In the genomic region with DNA sequence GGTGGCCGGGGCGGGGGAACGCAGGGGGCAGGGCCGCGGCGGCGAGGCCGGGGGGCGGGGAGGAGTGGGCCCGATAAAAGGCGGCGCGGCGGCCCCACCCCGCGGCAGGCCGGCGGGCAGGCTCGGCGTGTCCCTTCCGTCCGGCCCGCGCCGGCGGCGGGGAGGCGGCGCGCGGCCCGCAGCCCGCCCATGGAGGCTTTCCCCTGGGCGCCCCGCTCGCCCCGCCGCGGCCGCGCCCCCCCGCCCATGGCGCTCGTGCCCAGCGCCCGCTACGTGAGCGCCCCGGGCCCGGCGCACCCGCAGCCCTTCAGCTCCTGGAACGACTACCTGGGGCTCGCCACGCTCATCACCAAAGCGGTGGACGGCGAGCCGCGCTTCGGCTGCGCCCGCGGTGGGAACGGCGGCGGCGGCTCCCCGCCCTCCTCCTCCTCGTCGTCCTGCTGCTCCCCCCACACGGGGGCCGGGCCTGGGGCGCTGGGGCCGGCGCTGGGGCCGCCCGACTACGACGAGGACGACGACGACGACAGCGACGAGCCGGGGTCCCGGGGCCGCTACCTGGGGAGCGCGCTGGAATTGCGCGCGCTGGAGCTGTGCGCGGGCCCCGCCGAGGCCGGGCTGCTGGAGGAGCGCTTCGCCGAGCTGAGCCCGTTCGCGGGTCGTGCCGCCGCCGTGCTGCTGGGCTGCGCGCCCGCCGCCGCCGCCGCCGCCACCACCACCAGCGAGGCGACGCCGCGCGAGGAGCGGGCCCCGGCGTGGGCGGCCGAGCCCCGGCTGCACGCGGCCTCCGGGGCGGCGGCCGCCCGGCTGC, we compare ENCODE assay signal across 8 cellular contexts. TPM values are rescaled to one million over a fixed set of nuclear protein-coding genes. Genes with fewer than 3 reads are reported as not detected.
DNase-seq lines count a peak whose midpoint lies in the region; ATAC-seq and TF ChIP-seq lines count a peak whose summit lies in the region.

A gene with protein sequence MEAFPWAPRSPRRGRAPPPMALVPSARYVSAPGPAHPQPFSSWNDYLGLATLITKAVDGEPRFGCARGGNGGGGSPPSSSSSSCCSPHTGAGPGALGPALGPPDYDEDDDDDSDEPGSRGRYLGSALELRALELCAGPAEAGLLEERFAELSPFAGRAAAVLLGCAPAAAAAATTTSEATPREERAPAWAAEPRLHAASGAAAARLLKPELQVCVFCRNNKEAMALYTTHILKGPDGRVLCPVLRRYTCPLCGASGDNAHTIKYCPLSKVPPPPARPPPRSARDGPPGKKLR (plus strand): TSS at position 102 of the 808 bp plus-strand sequence. CDS start 88 bp downstream, at position 190.

- H3K27me3 ChIP-seq in RWPE2 (ENCODE audit: insufficient read depth, poor library complexity, severe bottlenecking) (no peaks in the 10 kb centered on the region), lung (ENCODE audit: control insufficient read depth, insufficient read depth) (no peaks in the 10 kb centered on the region), stomach smooth muscle (ENCODE audit: control insufficient read depth in 1 of 2, insufficient read depth in 2 of 2, low read length in 2 of 2) (no peaks in the 10 kb centered on the region)

- no peaks in the 10 kb centered on the region for H3K9me3 ChIP-seq in RWPE2 (ENCODE audit: severe bottlenecking)
- H3K9me3 ChIP-seq in lung (ENCODE audit: control insufficient read depth in 2 of 2, insufficient read depth in 1 of 2, low read length in 1 of 2) = peaks cover 0 to 2% of the 10 kb centered on the region in 2 donors
- H3K9me3 ChIP-seq in stomach smooth muscle (ENCODE audit: control insufficient read depth in 2 of 2, low read length in 2 of 2) = no peaks in the 10 kb centered on the region

- H3K4me1 ChIP-seq in RWPE2 (ENCODE audit: insufficient read depth, poor library complexity, severe bottlenecking) (peaks cover 10% of the 10 kb centered on the region), lung (ENCODE audit: control insufficient read depth in 2 of 2, insufficient read depth in 2 of 2, low read length in 2 of 2) (peaks cover 0 to 9% of the 10 kb centered on the region in 2 donors), stomach smooth muscle (ENCODE audit: control insufficient read depth, insufficient read depth, low read length) (peaks cover 37% of the 10 kb centered on the region)

- peak within 1 kb of the TSS; percentile 42 to 64 for H3K9ac ChIP-seq in stomach smooth muscle (ENCODE audit: low read length in 2 of 2)

- TF ChIP-seq CTCF in RWPE2 (IDR thresholded peaks at IDR 0.05; ENCODE audit: poor library complexity, severe bottlenecking) = peak; percentile 7
- TF ChIP-seq CTCF in lung (IDR thresholded peaks at IDR 0.05; ENCODE audit: control extremely low read depth, extremely low read depth) = no peak

- H3K27ac ChIP-seq in RWPE2 (ENCODE audit: poor library complexity, severe bottlenecking) (peak within 1 kb of the TSS; percentile 37), caudate nucleus (ENCODE audit: low read depth, low read length) (peak within 1 kb of the TSS; percentile 36), lung (ENCODE audit: low read depth in 1 of 2, low read length in 1 of 2) (peak within 1 kb of the TSS; percentile 58 to 82), stomach smooth muscle (ENCODE audit: low read length) (peak within 1 kb of the TSS; percentile 71)

- peaks cover 25% of the 10 kb centered on the region for H3K36me3 ChIP-seq in RWPE2 (ENCODE audit: low read depth)
- peaks cover 5 to 10% of the 10 kb centered on the region in 2 donors for H3K36me3 ChIP-seq in lung (ENCODE audit: control insufficient read depth in 2 of 2, insufficient read depth in 2 of 2, low read length in 2 of 2)
- H3K36me3 ChIP-seq in stomach smooth muscle (ENCODE audit: control insufficient read depth in 2 of 2, insufficient read depth in 2 of 2, low read length in 2 of 2) = peaks cover 4 to 12% of the 10 kb centered on the region in 2 donors

- 1% methylated on average over 60 to 136 of the region's 136 CpGs for WGBS in lung, 2 donors

- peak within 1 kb of the TSS; percentile 63 for H3K4me3 ChIP-seq in RWPE2 (ENCODE audit: severe bottlenecking)
- peak within 1 kb of the TSS; percentile 50 for H3K4me3 ChIP-seq in lung
- H3K4me3 ChIP-seq in stomach smooth muscle (ENCODE audit: low read length in 2 of 2) = peak within 1 kb of the TSS; percentile 67 to 69

- DNase-seq in NCI-H345 (lab: John Stamatoyannopoulos, UW) = peak; percentile 22
- no peak for DNase-seq in NCI-H345 treated with DMSO at 0.1 percent for 48 hours (lab: John Stamatoyannopoulos, UW; ENCODE audit: unreplicated experiment)
- no peak for DNase-seq in RWPE2 (ENCODE audit: low spot score)
- peak in 13 of 61 donors; percentile 25 to 74 (median 43) for DNase-seq in caudate nucleus (lab: John Stamatoyannopoulos, UW)
- DNase-seq in lung (ENCODE audit: low spot score) = no peak
- no peak for DNase-seq in cerebellar nuclear complex (lab: John Stamatoyannopoulos, UW)

- ATAC-seq in HG02938 (IDR thresholded peaks at IDR 0.05; ENCODE audit: unreplicated experiment) = peak; percentile 21
- ATAC-seq in RWPE2 (ENCODE audit: low read depth) = peak; percentile 5; the same call in 2 of the 3 replicates
- no peak for ATAC-seq in lung (ENCODE audit: insufficient read depth, low FRiP score)

RNA-seq across cellular contexts. Expression of the gene that starts here (rescaled TPM):
- total RNA-seq in lung = under 1 TPM; 0.74 to 0.91 TPM
- polyA plus RNA-seq in lung = 1 to 10 TPM in 1 of 2 donors, under 1 TPM in 1; 0.73 to 1.4 TPM
